ENCODE assay signal across 8 cellular contexts in genomic region chr11:105862736-105863367, GRCh38.
A peak's percentile ranks its signal among the peaks of the same experiment; 100 is the strongest.
DNase-seq lines count a peak whose midpoint lies in the region; ATAC-seq and TF ChIP-seq lines count a peak whose summit lies in the region.

No MANE protein-coding gene starts in this region.

- no peaks in the 10 kb centered on the region for H3K4me1 ChIP-seq in DOHH2 (ENCODE audit: control insufficient read depth, low read length)

- peak; percentile 60 for TF ChIP-seq CTCF in DOHH2 (IDR thresholded peaks at IDR 0.05; ENCODE audit: low read depth, low read length, poor library complexity, severe bottlenecking)

- DNase-seq in M059J (ENCODE audit: low read depth): peak; percentile 55
- DNase-seq in SHP77 treated with DMSO at 0.1 percent for 48 hours (lab: John Stamatoyannopoulos, UW): peak; percentile 47
- DNase-seq in fibroblast of peridontal ligament (ENCODE audit: extremely low read depth): peak; percentile 82
- peak; percentile 66 for DNase-seq in putamen (ENCODE audit: low spot score)
- DNase-seq in activated T-cell treated with anti-CD3 and anti-CD28 coated beads, Interleukin-2, amount 50 U/mL, for 4 hours: no peak

- H3K4me1 Mint-ChIP-seq in activated T-cell treated with anti-CD3 and anti-CD28 coated beads, Interleukin-2, amount 50 U/mL, for 4 hours (ENCODE audit: low read depth): no peaks in the 10 kb centered on the region

- no peaks in the 10 kb centered on the region for H3K9me2 ChIP-seq in DOHH2 (replicated peaks; ENCODE audit: control insufficient read depth, low read length)

- no peaks in the 10 kb centered on the region for H3K9me3 Mint-ChIP-seq in activated T-cell treated with anti-CD3 and anti-CD28 coated beads, Interleukin-2, amount 50 U/mL, for 4 hours

- peak; percentile 65 for ATAC-seq in GM21515 (IDR thresholded peaks at IDR 0.05; ENCODE audit: unreplicated experiment)
- ATAC-seq in activated T-cell treated with anti-CD3 and anti-CD28 coated beads, Interleukin-2, amount 50 U/mL, for 4 hours: no peak
- ATAC-seq in HG03039 (IDR thresholded peaks at IDR 0.05; ENCODE audit: unreplicated experiment): no peak

- H3K36me3 Mint-ChIP-seq in activated T-cell treated with anti-CD3 and anti-CD28 coated beads, Interleukin-2, amount 50 U/mL, for 4 hours (ENCODE audit: insufficient read depth): no peaks in the 10 kb centered on the region

- H3K4me2 ChIP-seq in DOHH2 (ENCODE audit: low read length): no peak overlapping the region

- no peaks in the 10 kb centered on the region for H3K27me3 ChIP-seq in DOHH2 (ENCODE audit: control insufficient read depth, low read length)

- H3F3A ChIP-seq in DOHH2 (ENCODE audit: control insufficient read depth, insufficient read depth): no peaks in the 10 kb centered on the region

- no peak overlapping the region for H3K4me3 Mint-ChIP-seq in activated T-cell treated with anti-CD3 and anti-CD28 coated beads, Interleukin-2, amount 50 U/mL, for 4 hours

- H3K79me2 ChIP-seq in DOHH2 (ENCODE audit: control insufficient read depth, low read length): no peaks in the 10 kb centered on the region

- no peaks in the 10 kb centered on the region for H3K9me3 ChIP-seq in DOHH2 (ENCODE audit: control insufficient read depth, insufficient read depth, low read length)

- no peaks in the 10 kb centered on the region for H3K36me3 ChIP-seq in DOHH2 (ENCODE audit: control insufficient read depth, low read length)

- H3K27me3 Mint-ChIP-seq in activated T-cell treated with anti-CD3 and anti-CD28 coated beads, Interleukin-2, amount 50 U/mL, for 4 hours (ENCODE audit: low read depth): peaks cover 2% of the 10 kb centered on the region

- H4K20me1 ChIP-seq in DOHH2 (ENCODE audit: control insufficient read depth, insufficient read depth, low read depth, low read length): no peaks in the 10 kb centered on the region

- no peak overlapping the region for H3K4me3 ChIP-seq in DOHH2 (ENCODE audit: low read length)

- no peak overlapping the region for H3K27ac ChIP-seq in DOHH2 (ENCODE audit: low read depth, low read length)
